In genomic region chr15:100769975-100770340, GRCh38 we compare ENCODE assay signal across 15 cellular contexts.
"Had no signal": no experiment of that assay in that cellular context is flagged by ENCODE, and none has a peak within 500 bp of the region (broad histone marks: within the 10 kb centered on the region; RNA-seq: fewer than 3 reads in every experiment).

No MANE protein-coding gene starts in this region.

- H3K4me1 ChIP-seq: tibial artery had no signal

- H3K36me3 ChIP-seq: tibial artery had no signal

- H3K27ac ChIP-seq: tibial artery had no signal

- H3K4me3 ChIP-seq: tibial artery had no signal

- H3K9me3 ChIP-seq: tibial artery had no signal

- DNase-seq: activated CD4-positive, alpha-beta memory T cell treated with anti-CD3 and anti-CD28 coated beads for 36 hours; activated CD4-positive, alpha-beta T cell treated with anti-CD3 and anti-CD28 coated beads for 48 hours; activated effector memory CD4-positive, alpha-beta T cell treated with Interleukin-2 at 50 U/mL for 16 hours; activated naive CD4-positive, alpha-beta T cell treated with anti-CD3 and anti-CD28 coated beads, Interleukin-2, amount 10 ng/mL, durations not matched to agents 7 days and 5 days; activated T-cell treated with anti-CD3 and anti-CD28 coated beads, Interleukin-2, amount 50 U/mL, for 48 hours; amygdala; cerebellar nuclear complex; cortex of kidney; foreskin fibroblast; immature natural killer cell; stimulated activated CD4-positive, alpha-beta T cell treated with anti-CD3 and anti-CD28 coated beads, Interleukin-12 subunit alpha, Interleukin-12 subunit beta, amount 100 ng/mL, for 4 hours; stimulated activated CD4-positive, alpha-beta T cell treated with anti-CD3 and anti-CD28 coated beads, Interleukin-4, amount 100 ng/mL, for 4 hours; tibial artery had no signal

- ATAC-seq: left lobe of liver; natural killer cell treated with Interleukin-12 subunit alpha and Interleukin-12 subunit beta and Interleukin-15 and Interleukin-18, amount 100 ng/mL, for 72 hours had no signal
